Comparison of ENCODE assay signal across 8 cellular contexts in the genomic region with DNA sequence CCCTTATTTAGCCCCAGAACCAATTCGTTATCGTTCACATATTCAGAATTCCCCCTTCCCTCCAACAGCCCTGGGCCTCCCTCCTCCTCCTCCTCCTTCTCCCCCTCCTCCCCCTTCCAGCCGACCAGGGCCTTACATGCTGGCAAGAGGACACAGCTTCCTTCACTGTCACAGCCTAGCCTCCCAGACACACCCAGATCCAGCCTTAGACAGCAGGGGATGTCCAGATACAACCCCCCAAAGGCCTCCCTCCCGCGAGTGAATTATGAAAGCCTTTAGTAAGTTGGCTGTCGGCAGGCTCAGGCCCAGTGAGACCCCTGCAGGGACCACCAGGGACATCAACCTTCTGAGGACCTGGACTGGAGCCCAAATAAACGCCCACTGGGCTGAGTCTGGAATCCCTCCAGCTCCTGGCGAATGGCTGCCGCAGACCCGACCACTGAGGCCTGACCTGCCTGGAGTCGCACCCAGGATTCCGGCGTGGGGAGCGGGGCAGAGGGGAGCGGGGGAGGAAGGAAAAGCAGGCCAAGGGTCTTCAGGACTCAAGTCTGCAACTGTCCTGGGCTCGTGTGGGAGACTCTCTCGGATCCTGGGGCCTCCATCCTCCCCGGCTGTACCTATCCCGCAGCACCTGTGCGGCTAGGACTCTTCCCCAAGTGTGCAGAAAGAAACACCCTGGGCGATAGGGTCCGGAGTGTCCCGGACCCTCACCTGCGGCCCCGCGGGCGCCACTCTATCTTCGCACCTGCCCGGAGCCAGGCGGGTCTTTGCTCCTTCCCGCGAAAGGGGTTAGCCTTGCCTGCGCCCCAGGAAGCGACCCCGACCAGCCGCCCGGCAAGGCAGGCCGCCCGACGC. TPM values are rescaled to one million over a fixed set of nuclear protein-coding genes. Genes with fewer than 3 reads are reported as not detected.
DNase-seq lines count a peak whose midpoint lies in the region; ATAC-seq and TF ChIP-seq lines count a peak whose summit lies in the region.

No MANE protein-coding gene starts in this region.

- H2BK120ac ChIP-seq in IMR-90 (ENCODE audit: low read depth, low read length) = no peak overlapping the region

- peak overlapping the region; percentile 51 for H2BK5ac ChIP-seq in IMR-90 (ENCODE audit: low read depth, low read length, poor library complexity, severe bottlenecking)

- peak overlapping the region; percentile 78 for H3K27ac ChIP-seq in BLaER1
- peak overlapping the region; percentile 59 for H3K27ac ChIP-seq in IMR-90 (ENCODE audit: insufficient read depth, low read length)
- H3K27ac ChIP-seq in adrenal gland = peak overlapping the region in 2 of 5 donors; percentile 64 to 72
- H3K27ac ChIP-seq in right atrium auricular region = peak overlapping the region; percentile 66 to 77

- H4K91ac ChIP-seq in IMR-90 (ENCODE audit: insufficient read depth, low read depth, low read length) = peak overlapping the region; percentile 21; the same call in 1 of the 2 replicates

- H2AFZ ChIP-seq in IMR-90 (replicated peaks; ENCODE audit: low read length, poor library complexity) = peak overlapping the region; percentile 98

- H3K79me1 ChIP-seq in IMR-90 (ENCODE audit: low read depth in 1 of 2, low read length in 2 of 2) = peaks cover 23 to 62% of the 10 kb centered on the region in 2 experiments

- peaks cover 14% of the 10 kb centered on the region for H3K4me1 Mint-ChIP-seq in progenitor cell of endocrine pancreas (ENCODE audit: low read depth)

- peak overlapping the region; percentile 61 for H2AK5ac ChIP-seq in IMR-90 (ENCODE audit: low read depth, low read length)

- peaks cover 29% of the 10 kb centered on the region for H3K27me3 Mint-ChIP-seq in progenitor cell of endocrine pancreas

- peak overlapping the region; percentile 5; the same call in 1 of the 2 replicates for H3K14ac ChIP-seq in IMR-90 (replicated peaks; ENCODE audit: low read depth, low read length)

- ATAC-seq in GM19043 (IDR thresholded peaks at IDR 0.05; ENCODE audit: low read depth, unreplicated experiment) (peak; percentile 15), IMR-90 (ENCODE audit: low read depth) (peak; percentile 33), HG03378 (IDR thresholded peaks at IDR 0.05; ENCODE audit: unreplicated experiment) (no peak)

- TF ChIP-seq RAD21 in IMR-90 (IDR thresholded peaks at IDR 0.05; ENCODE audit: low read length) = no peak

- no peak for TF ChIP-seq POLR2A in IMR-90 (IDR thresholded peaks at IDR 0.05; ENCODE audit: low read depth, low read length)
- no peak for TF ChIP-seq POLR2A in adrenal gland (IDR thresholded peaks at IDR 0.05)

- H3K27ac Mint-ChIP-seq in progenitor cell of endocrine pancreas = peak overlapping the region; percentile 39

- no peaks in the 10 kb centered on the region for H3K36me3 ChIP-seq in BLaER1
- H3K36me3 ChIP-seq in IMR-90 (ENCODE audit: control insufficient read depth, insufficient read depth, low read length) = no peaks in the 10 kb centered on the region
- H3K36me3 ChIP-seq in adrenal gland (replicated peaks in 1 of 2) = no peaks in the 10 kb centered on the region
- H3K36me3 ChIP-seq in right atrium auricular region = no peaks in the 10 kb centered on the region

- H3K4me2 ChIP-seq in BLaER1 (peak overlapping the region; percentile 98), IMR-90 (ENCODE audit: low read depth, low read length) (peak overlapping the region; percentile 97)

- H4K20me1 ChIP-seq in BLaER1 (0 out of 2 replicates have a peak, but pooled peaks cover 29% of the 10 kb centered on the region), IMR-90 (ENCODE audit: insufficient read depth, low read length) (peaks cover 39% of the 10 kb centered on the region)

- H3K9ac ChIP-seq in BLaER1 (peak overlapping the region; percentile 80), IMR-90 (ENCODE audit: low read depth, low read length) (peak overlapping the region; percentile 72)

- H3K18ac ChIP-seq in IMR-90 (ENCODE audit: low read depth, low read length) = no peak overlapping the region; the same call in 1 of the 2 replicates

- H3K9me3 ChIP-seq in BLaER1 (no peaks in the 10 kb centered on the region), IMR-90 (ENCODE audit: control insufficient read depth, insufficient read depth, low read length) (no peaks in the 10 kb centered on the region), adrenal gland (replicated peaks in 1 of 3) (no peaks in the 10 kb centered on the region), right atrium auricular region (no peaks in the 10 kb centered on the region)

- POLR2A ChIA-PET in IMR-90 (lab: Charles Lee; ENCODE audit: unreplicated experiment) = interaction anchor here (1.0 kb wide), 1 partner anchor 210 kb away, joined by 3 read pairs; no protein-coding TSS in a partner anchor

- H3K27me3 ChIP-seq in BLaER1 (peaks cover 52% of the 10 kb centered on the region), IMR-90 (ENCODE audit: control insufficient read depth, insufficient read depth, low read length) (no peaks in the 10 kb centered on the region), adrenal gland (no peaks in the 10 kb centered on the region), right atrium auricular region (no peaks in the 10 kb centered on the region)

- BruUV-seq in IMR-90 (replicated peaks; lab: Mats Ljungman, UMichigan) = no TSS peak

- CTCF ChIA-PET in IMR-90 (lab: Yijun Ruan, JAX) = interaction anchor here (1.9 kb wide), 1 partner anchor 37 kb away, joined by 4 read pairs; no protein-coding TSS in a partner anchor

- no peak for TF ChIP-seq CTCF in IMR-90 (conservative IDR thresholded peaks at IDR 0.05; ENCODE audit: low read depth, low read length)
- no peak for TF ChIP-seq CTCF in adrenal gland (IDR thresholded peaks at IDR 0.05)
- TF ChIP-seq CTCF in right atrium auricular region (IDR thresholded peaks at IDR 0.05) = no peak
- TF ChIP-seq CTCF in progenitor cell of endocrine pancreas (IDR thresholded peaks at IDR 0.05; ENCODE audit: unreplicated experiment) = peak; percentile 27

- DNase-seq in IMR-90 (no peak), adrenal gland (peak in 5 of 7 donors; percentile 19 to 62 (median 42)), right atrium auricular region (ENCODE audit: low spot score) (no peak), progenitor cell of endocrine pancreas (ENCODE audit: low spot score, unreplicated experiment) (peak; percentile 16), activated gamma-delta T cell (lab: John Stamatoyannopoulos, UW) (no peak)

- WGBS in IMR-90 (ENCODE audit: extremely low coverage in 2 of 2, insufficient read length in 1 of 2), 2 experiments = 1% methylated on average over 18 of the region's 40 CpGs; no CpG with 5 or more reads in 1 of the 2 experiments
- 7 to 24% (median 14%) methylated on average over 8 to 40 of the region's 40 CpGs for WGBS in adrenal gland, 4 donors

- H3K4me3 Mint-ChIP-seq in progenitor cell of endocrine pancreas (ENCODE audit: low read depth) = peak overlapping the region; percentile 74

- in situ Hi-C loops in IMR-90 (cut with MboI; ENCODE audit: low sequenced_read_pairs) = no loop called here

- no peak overlapping the region for H2BK20ac ChIP-seq in IMR-90 (ENCODE audit: low read depth, low read length)

- H2BK15ac ChIP-seq in IMR-90 (ENCODE audit: low read depth, low read length) = no peak overlapping the region

- H4K5ac ChIP-seq in IMR-90 (ENCODE audit: low read depth, low read length) = peak overlapping the region; percentile 61

- H2AK9ac ChIP-seq in IMR-90 (replicated peaks; ENCODE audit: low read depth, low read length, poor library complexity) = peak overlapping the region; percentile 90

- intact Hi-C loops in IMR-90 (cut with micrococcal nuclease) (loop anchor here (2.0 kb wide), 1 partner anchor 44 kb away; no protein-coding TSS in a partner anchor), adrenal gland (cut with DNase I) (no loop called here)

- no peaks in the 10 kb centered on the region for H3K9me3 Mint-ChIP-seq in progenitor cell of endocrine pancreas (ENCODE audit: low read depth)

- H3K4me1 ChIP-seq in BLaER1 (peaks cover 19% of the 10 kb centered on the region), IMR-90 (ENCODE audit: control insufficient read depth, insufficient read depth, low read length) (peaks cover 17% of the 10 kb centered on the region), adrenal gland (replicated peaks in 1 of 2) (peaks cover 12 to 17% of the 10 kb centered on the region in 2 donors), right atrium auricular region (peaks cover 0 to 58% of the 10 kb centered on the region in 2 donors)

- H3K4me3 ChIP-seq in BLaER1 (peak overlapping the region; percentile 86), IMR-90 (ENCODE audit: insufficient read depth, low read depth, low read length) (peak overlapping the region; percentile 65), adrenal gland (peak overlapping the region in 2 of 4 donors; percentile 77 to 90), right atrium auricular region (peak overlapping the region; percentile 55 to 83)

- no peaks in the 10 kb centered on the region for H3K36me3 Mint-ChIP-seq in progenitor cell of endocrine pancreas (ENCODE audit: insufficient read depth)

- H3K23ac ChIP-seq in IMR-90 (ENCODE audit: low read depth, low read length) = peak overlapping the region; percentile 73; the same call in 1 of the 2 replicates

- peaks cover 38% of the 10 kb centered on the region for H3K9me1 ChIP-seq in IMR-90 (ENCODE audit: insufficient read depth, low read length)

- dilution Hi-C loops in IMR-90 (cut with HindIII; ENCODE audit: low sequenced_read_pairs, unreplicated experiment) = no loop called here

- H3K4ac ChIP-seq in IMR-90 (ENCODE audit: low read depth, low read length) = peak overlapping the region; percentile 67

- peak overlapping the region; percentile 61 for H3K56ac ChIP-seq in IMR-90 (ENCODE audit: extremely low read depth, insufficient read depth, low read length)

- peak overlapping the region in 1 of 2 experiments; percentile 72; a peak in 2 of 4 replicates for H4K8ac ChIP-seq in IMR-90 (ENCODE audit: low read depth in 2 of 2, low read length in 2 of 2)

RNA-seq across cellular contexts. Expression of a gene that starts 0.7 kb away (rescaled TPM):
- total RNA-seq in IMR-90 (2012; rRNA removed) = 60.5 and 67.2 TPM in 2 replicates
- 54.7 and 56.2 TPM in 2 replicates for polyA plus RNA-seq in IMR-90 (2012; rRNA removed)
- 20.4 and 38.7 TPM in 2 replicates for polyA plus RNA-seq in IMR-90 (2012; cell fraction: cytosol; rRNA removed)
- polyA plus RNA-seq in IMR-90 (2012; cell fraction: nucleus; rRNA removed; ENCODE audit: low replicate concordance) = 131 and 144 TPM in 2 replicates
- total RNA-seq in adrenal gland = 10 to 100 TPM in 7 of 8 donors, 1 to 10 TPM in 1; 9.7 to 36.2 (median 27.7) TPM
- 10 to 100 TPM; 16.1 to 30.7 (median 19.6) TPM for polyA plus RNA-seq in adrenal gland
- total RNA-seq in right atrium auricular region = 10 to 100 TPM; 21.1 to 24.8 TPM
- total RNA-seq in progenitor cell of endocrine pancreas = 60.4 and 67.2 TPM in 2 replicates

RNA-seq across cellular contexts. Expression of a gene that starts 29.1 kb away (rescaled TPM):
- total RNA-seq in IMR-90 (2012; rRNA removed) = not detected in 2 replicates
- polyA plus RNA-seq in IMR-90 (2012; rRNA removed) = not detected in 2 replicates
- 0.01 TPM in 1 of 2 replicates, not detected in the other for polyA plus RNA-seq in IMR-90 (2012; cell fraction: cytosol; rRNA removed)
- 0.05 TPM in 1 of 2 replicates, not detected in the other for polyA plus RNA-seq in IMR-90 (2012; cell fraction: nucleus; rRNA removed; ENCODE audit: low replicate concordance)
- total RNA-seq in adrenal gland = under 1 TPM in 3 of 8 donors, not detected in 5; 0.08 to 0.19 (median 0.14) TPM
- polyA plus RNA-seq in adrenal gland = under 1 TPM; 0.20 to 0.40 (median 0.40) TPM
- total RNA-seq in right atrium auricular region = not detected
- total RNA-seq in progenitor cell of endocrine pancreas = 0.36 and 0.49 TPM in 2 replicates

RNA-seq across cellular contexts. Expression of a gene that starts 36.8 kb away (rescaled TPM):
- total RNA-seq in IMR-90 (2012; rRNA removed) = under 0.01 TPM in 1 of 2 replicates, not detected in the other
- polyA plus RNA-seq in IMR-90 (2012; rRNA removed) = 0.03 TPM in 1 of 2 replicates, not detected in the other
- 0.02 and 0.04 TPM in 2 replicates for polyA plus RNA-seq in IMR-90 (2012; cell fraction: cytosol; rRNA removed)
- 0.01 TPM in 1 of 2 replicates, not detected in the other for polyA plus RNA-seq in IMR-90 (2012; cell fraction: nucleus; rRNA removed; ENCODE audit: low replicate concordance)
- total RNA-seq in adrenal gland = 1 to 10 TPM in 2 of 8 donors, under 1 TPM in 3, not detected in 3; 0.16 to 1.8 (median 0.88) TPM
- polyA plus RNA-seq in adrenal gland = under 1 TPM; 0.17 to 0.90 (median 0.40) TPM
- total RNA-seq in right atrium auricular region = not detected
- 0.98 and 1.3 TPM in 2 replicates for total RNA-seq in progenitor cell of endocrine pancreas

RNA-seq across cellular contexts. Expression of a gene that starts 39.0 kb away (rescaled TPM):
- total RNA-seq in IMR-90 (2012; rRNA removed) (4.3 and 9.4 TPM in 2 replicates), adrenal gland (10 to 100 TPM in 3 of 8 donors, 1 to 10 TPM in 5; 5.6 to 18.0 (median 9.1) TPM), right atrium auricular region (1 to 10 TPM; 5.6 to 7.2 TPM), progenitor cell of endocrine pancreas (33.1 and 33.6 TPM in 2 replicates)
- polyA plus RNA-seq in IMR-90 (2012; rRNA removed) (3.4 and 4.5 TPM in 2 replicates), adrenal gland (10 to 100 TPM in 2 of 3 donors, 1 to 10 TPM in 1; 4.1 to 26.8 (median 11.7) TPM)
- polyA plus RNA-seq in IMR-90 (2012; cell fraction: cytosol; rRNA removed) = 0.64 and 1.4 TPM in 2 replicates
- polyA plus RNA-seq in IMR-90 (2012; cell fraction: nucleus; rRNA removed; ENCODE audit: low replicate concordance) = 1.8 and 7.0 TPM in 2 replicates

RNA-seq across cellular contexts. Expression of a gene that starts 54.1 kb away (rescaled TPM):
- 1.4 and 2.5 TPM in 2 replicates for total RNA-seq in IMR-90 (2012; rRNA removed)
- 6.3 and 8.8 TPM in 2 replicates for polyA plus RNA-seq in IMR-90 (2012; rRNA removed)
- polyA plus RNA-seq in IMR-90 (2012; cell fraction: cytosol; rRNA removed) = 4.1 and 9.0 TPM in 2 replicates
- polyA plus RNA-seq in IMR-90 (2012; cell fraction: nucleus; rRNA removed; ENCODE audit: low replicate concordance) = 28.6 and 53.5 TPM in 2 replicates
- 10 to 100 TPM in 1 of 8 donors, 1 to 10 TPM in 7; 3.1 to 10.3 (median 5.3) TPM for total RNA-seq in adrenal gland
- 10 to 100 TPM in 1 of 3 donors, 1 to 10 TPM in 2; 1.3 to 18.3 (median 6.7) TPM for polyA plus RNA-seq in adrenal gland
- total RNA-seq in right atrium auricular region = 1 to 10 TPM; 3.2 to 4.2 TPM
- 10.0 and 12.6 TPM in 2 replicates for total RNA-seq in progenitor cell of endocrine pancreas

Comparison
In these comparisons a context has a peak if more than half of its experiments do, and no peak if none do; other contexts are left out.
1. DNase-seq: peak in adrenal gland (5 of 7) and progenitor cell of endocrine pancreas (single experiment); none in IMR-90 (single experiment), right atrium auricular region (single experiment) and activated gamma-delta T cell (single experiment).